Comparison of ENCODE assay signal across 8 cellular contexts in the genomic region with DNA sequence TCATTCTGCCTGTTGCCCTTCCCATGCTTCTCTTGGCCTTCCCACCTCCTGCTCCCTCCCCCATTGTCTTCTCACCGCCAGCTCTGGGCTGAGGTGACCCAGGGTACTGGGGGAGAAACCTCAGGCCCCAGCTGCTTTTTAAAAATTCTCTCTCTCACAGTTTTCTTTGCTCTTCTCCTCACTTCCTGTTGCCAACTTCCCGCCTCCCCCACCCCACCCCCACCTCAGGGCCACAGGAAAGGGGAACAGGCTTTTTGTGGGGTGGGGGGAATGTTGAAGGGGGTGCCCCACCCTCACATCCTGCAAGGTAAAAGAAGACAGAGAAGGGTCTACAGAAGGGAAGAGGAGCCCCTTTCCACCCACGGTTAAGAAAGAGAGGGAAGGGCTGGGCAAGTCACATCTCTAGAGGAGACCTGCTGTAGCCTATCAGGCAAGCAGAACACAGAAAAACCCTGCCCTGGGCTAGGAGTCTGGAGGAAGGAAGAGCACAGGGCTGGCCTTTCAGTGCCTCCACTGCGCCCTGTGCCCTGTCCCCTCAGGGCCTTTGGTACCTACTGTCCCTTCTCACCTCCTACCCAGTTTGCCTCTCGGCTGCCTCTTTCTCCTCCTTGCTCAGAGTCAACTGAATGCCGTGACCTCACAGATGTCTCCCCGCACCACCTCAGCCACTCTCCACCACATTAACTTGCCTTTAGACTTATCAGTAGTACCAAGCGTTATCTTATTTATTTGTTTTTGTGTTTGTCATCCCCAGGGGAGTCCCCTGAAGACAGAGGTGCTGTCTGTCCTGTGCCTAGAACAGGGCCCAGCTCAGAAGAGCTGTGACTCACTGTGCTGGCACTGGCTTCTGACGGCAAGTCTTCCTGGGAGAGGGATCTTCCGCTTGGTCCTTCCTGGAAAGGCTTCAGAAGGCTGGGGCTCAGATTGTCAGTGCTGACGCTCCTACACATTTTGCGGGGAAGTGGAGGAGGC. TPM values are rescaled to one million over a fixed set of nuclear protein-coding genes. Genes with fewer than 3 reads are reported as not detected.
DNase-seq lines count a peak whose midpoint lies in the region; ATAC-seq and TF ChIP-seq lines count a peak whose summit lies in the region.

No MANE protein-coding gene starts in this region.

- H3K4me3 ChIP-seq in fibroblast of pulmonary artery (replicated peaks; ENCODE audit: low read depth, low read length) = no peak overlapping the region

- peak; percentile 38 for ATAC-seq in HG03354 (IDR thresholded peaks at IDR 0.05; ENCODE audit: poor library complexity, severe bottlenecking, unreplicated experiment)

- no peak for TF ChIP-seq CTCF in fibroblast of pulmonary artery (IDR thresholded peaks at IDR 0.05; ENCODE audit: low read length, missing control alignments)

- peak; percentile 47 for TF ChIP-seq POLR2A in GM18526 (IDR thresholded peaks at IDR 0.05; ENCODE audit: extremely low read depth, insufficient read length)

- DNase-seq in activated CD4-positive, alpha-beta T cell treated with anti-CD3 and anti-CD28 coated beads for 48 hours = peak; percentile 53
- DNase-seq in fibroblast of pulmonary artery (ENCODE audit: low read depth) (peak; percentile 82), dermis blood vessel endothelial cell (no peak), ecto neural progenitor cell (ENCODE audit: low spot score) (no peak), iPS-NIHi7 (ENCODE audit: extremely low spot score) (no peak)
- DNase-seq in stimulated activated naive CD4-positive, alpha-beta T cell (lab: John Stamatoyannopoulos, UW) = peak; percentile 49 to 78 (median 64)

RNA-seq across cellular contexts. Expression of gene ARHGAP9, which starts 1.7 kb away (rescaled TPM):
- not detected in 2 replicates for total RNA-seq in dermis blood vessel endothelial cell

RNA-seq across cellular contexts. Expression of gene MARS1, which starts 9.9 kb away (rescaled TPM):
- total RNA-seq in dermis blood vessel endothelial cell = 71.6 and 81.2 TPM in 2 replicates

RNA-seq across cellular contexts. Expression of gene GLI1, which starts 18.4 kb away (rescaled TPM):
- total RNA-seq in dermis blood vessel endothelial cell = 0.17 and 0.47 TPM in 2 replicates

RNA-seq across cellular contexts. Expression of gene INHBE, which starts 22.9 kb away (rescaled TPM):
- not detected in 2 replicates for total RNA-seq in dermis blood vessel endothelial cell

RNA-seq across cellular contexts. Expression of gene DDIT3, which starts 42.3 kb away (rescaled TPM):
- 7.5 and 11.4 TPM in 2 replicates for total RNA-seq in dermis blood vessel endothelial cell

Comparison
In these comparisons a context has a peak if more than half of its experiments do, and no peak if none do; other contexts are left out.
1. DNase-seq: peak in activated CD4-positive, alpha-beta T cell treated with anti-CD3 and anti-CD28 coated beads for 48 hours (single experiment), fibroblast of pulmonary artery (single experiment) and stimulated activated naive CD4-positive, alpha-beta T cell (6 of 6); none in dermis blood vessel endothelial cell (single experiment), ecto neural progenitor cell (single experiment) and iPS-NIHi7 (single experiment).